9 cellular contexts compared by ENCODE assay signal in the genomic region with DNA sequence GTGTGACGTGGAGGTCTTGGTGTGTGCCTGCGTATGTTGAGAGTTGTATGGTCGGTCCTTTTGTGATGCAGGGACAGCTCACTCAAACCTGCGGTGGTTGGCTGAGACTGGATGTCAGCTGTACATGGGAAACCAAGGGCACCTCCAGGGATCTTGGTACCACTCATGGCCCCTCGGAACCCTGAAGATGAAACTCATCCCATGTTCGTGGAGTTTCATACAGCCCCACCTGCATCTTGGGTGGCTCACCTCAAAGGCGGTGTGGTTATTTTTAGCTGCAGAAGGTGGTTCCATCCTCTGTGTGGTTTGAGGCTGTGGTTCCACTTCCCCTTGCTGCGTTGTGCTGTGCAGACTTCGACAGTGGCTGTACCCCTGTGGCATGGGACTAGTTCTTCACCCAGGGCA. TPM values are rescaled to one million over a fixed set of nuclear protein-coding genes. Genes with fewer than 3 reads are reported as not detected.
DNase-seq lines count a peak whose midpoint lies in the region; ATAC-seq and TF ChIP-seq lines count a peak whose summit lies in the region.
"Had no signal": no experiment of that assay in that cellular context is flagged by ENCODE, and none has a peak within 500 bp of the region (broad histone marks: within the 10 kb centered on the region; RNA-seq: fewer than 3 reads in every experiment).

No MANE protein-coding gene starts in this region.

- H3K4me3 ChIP-seq in Caco-2 (ENCODE audit: low read depth, low read length) = no peak overlapping the region
- no peak overlapping the region for H3K4me3 ChIP-seq in heart left ventricle

- no peaks in the 10 kb centered on the region for H3K27me3 ChIP-seq in Caco-2 (replicated peaks; ENCODE audit: control insufficient read depth, insufficient read depth, low read length)
- H3K27me3 ChIP-seq in heart left ventricle = no peaks in the 10 kb centered on the region

- WGBS in heart left ventricle, 4 donors = 76 to 87% (median 85%) methylated on average over 7 to 9 of the region's 9 CpGs

- H3K9me3 Mint-ChIP-seq in Caco-2 (ENCODE audit: unreplicated experiment) = no peaks in the 10 kb centered on the region

- DNase-seq in Caco-2 = no peak
- peak; percentile 5 for DNase-seq in activated T-helper 1 cell treated with Interleukin-2 at 50 U/mL for 16 hours (ENCODE audit: low read depth)
- no peak for DNase-seq in SW 1271 (lab: John Stamatoyannopoulos, UW)
- DNase-seq in heart left ventricle = no peak
- no peak for DNase-seq in NCI-H526 (lab: John Stamatoyannopoulos, UW)
- DNase-seq in T-helper 9 cell = no peak

- peaks cover 78% of the 10 kb centered on the region for H3K36me3 Mint-ChIP-seq in Caco-2 (ENCODE audit: insufficient read depth, unreplicated experiment)

- TF ChIP-seq POLR2A in heart left ventricle (IDR thresholded peaks at IDR 0.05) = no peak

- no peak overlapping the region for H3K27ac ChIP-seq in heart left ventricle

- peak overlapping the region; percentile 20 for H3K27ac Mint-ChIP-seq in Caco-2 (ENCODE audit: unreplicated experiment)

- POLR2A ChIA-PET in Caco-2 (lab: Charles Lee) = no interaction called here

- H3K9me3 ChIP-seq in Caco-2 (no peaks in the 10 kb centered on the region), heart left ventricle (no peaks in the 10 kb centered on the region)

- no peaks in the 10 kb centered on the region for H3K27me3 Mint-ChIP-seq in Caco-2 (ENCODE audit: insufficient read depth, unreplicated experiment)

- no peaks in the 10 kb centered on the region for H3K4me1 Mint-ChIP-seq in Caco-2 (ENCODE audit: low read depth, unreplicated experiment)

- peak; percentile 98 for ATAC-seq in GM19351 (IDR thresholded peaks at IDR 0.05; ENCODE audit: unreplicated experiment)
- peak; percentile 96 for ATAC-seq in HG03103 (IDR thresholded peaks at IDR 0.05; ENCODE audit: low read depth, unreplicated experiment)
- ATAC-seq in heart left ventricle = no peak

- BruUV-seq in Caco-2 (replicated peaks; lab: Mats Ljungman, UMichigan) = no TSS peak

- CTCF ChIA-PET in Caco-2 (lab: Charles Lee) = no interaction called here

- no peak for TF ChIP-seq CTCF in Caco-2 (IDR thresholded peaks at IDR 0.05; ENCODE audit: insufficient read depth in 1 of 2, low read depth in 1 of 2, low read length in 1 of 2, severe bottlenecking in 1 of 2, unreplicated experiment in 1 of 2)
- no peak for TF ChIP-seq CTCF in heart left ventricle (IDR thresholded peaks at IDR 0.05)

- H3K4me1 ChIP-seq in Caco-2 (no peaks in the 10 kb centered on the region), heart left ventricle (peaks cover 0 to 3% (median 0%) of the 10 kb centered on the region in 12 donors)

- no peak overlapping the region for H3K4me3 Mint-ChIP-seq in Caco-2 (ENCODE audit: unreplicated experiment)

- intact Hi-C loops in Caco-2 (cut with micrococcal nuclease; ENCODE audit: unreplicated experiment) (no loop called here), heart left ventricle (cut with DNase I) (no loop called here)

- peaks cover 6% of the 10 kb centered on the region for H3K36me3 ChIP-seq in Caco-2 (ENCODE audit: control insufficient read depth, insufficient read depth, low read length)
- peaks cover 0 to 96% (median 91%) of the 10 kb centered on the region in 9 donors for H3K36me3 ChIP-seq in heart left ventricle

RNA-seq across cellular contexts. Expression of gene SLC22A1, which starts 52.6 kb away (rescaled TPM):
- total RNA-seq in Caco-2 (2022) (1.5 and 2.0 TPM in 2 replicates), heart left ventricle (1 to 10 TPM in 1 of 9 donors, under 1 TPM in 4, not detected in 4; 0.29 to 1.4 (median 0.42) TPM)
- polyA plus RNA-seq in heart left ventricle = under 1 TPM; 0.10 to 0.23 TPM
- total RNA-seq: G401 had no signal

Comparison
In these comparisons a context has a peak if more than half of its experiments do, and no peak if none do; other contexts are left out.
1. ATAC-seq: peak in GM19351 (single experiment) and HG03103 (single experiment); none in heart left ventricle (0 of 4).